8 cellular contexts compared by ENCODE assay signal in genomic region chr15:76336254-76337046, GRCh38. TPM values are rescaled to one million over a fixed set of nuclear protein-coding genes. Genes with fewer than 3 reads are reported as not detected.
DNase-seq lines count a peak whose midpoint lies in the region; ATAC-seq, FAIRE-seq and TF ChIP-seq lines count a peak whose summit lies in the region.

ISL2 (plus strand) TSS chr15:76336773; CDS start chr15:76336884, 111 bp downstream.

- peak within 1 kb of the TSS; percentile 54 for H3K27ac ChIP-seq in CD8-positive, alpha-beta memory T cell (ENCODE audit: low read depth, low read length)
- H3K27ac ChIP-seq in SK-N-MC (peak within 1 kb of the TSS; percentile 57), kidney (ENCODE audit: low read depth in 2 of 2, low read length in 2 of 2) (no peak within 1 kb of the TSS)

- FAIRE-seq in kidney (lab: Jason Lieb, UNC) = no peak

- H3K9me3 ChIP-seq in CD8-positive, alpha-beta memory T cell (ENCODE audit: low read length) = no peaks in the 10 kb centered on the region
- H3K9me3 ChIP-seq in SK-N-MC (ENCODE audit: low read depth, low read length) = no peaks in the 10 kb centered on the region
- no peaks in the 10 kb centered on the region for H3K9me3 ChIP-seq in kidney (ENCODE audit: control insufficient read depth in 1 of 2, low read length in 2 of 2)

- no peak for TF ChIP-seq CTCF in brain (conservative IDR thresholded peaks at IDR 0.05)
- no peak for TF ChIP-seq CTCF in kidney (IDR thresholded peaks at IDR 0.05; ENCODE audit: borderline replicate concordance, extremely low read depth, insufficient read depth)

- ATAC-seq in GM19438 (IDR thresholded peaks at IDR 0.05; ENCODE audit: low read depth, unreplicated experiment) = peak; percentile 43

- CTCF ChIA-PET in CD8-positive, alpha-beta memory T cell (lab: Charles Lee) = interaction anchor here (1.2 kb wide), 1 partner anchor 9 kb away, joined by 7 read pairs; no protein-coding TSS in a partner anchor

- peaks cover 0 to 1% (median 0%) of the 10 kb centered on the region in 3 donors for H3K36me3 Mint-ChIP-seq in CD8-positive, alpha-beta memory T cell
- no peaks in the 10 kb centered on the region for H3K36me3 Mint-ChIP-seq in brain

- intact Hi-C loops in kidney (cut with DNase I) = loop anchor here (10.0 kb wide), 1 partner anchor 142 kb away; no protein-coding TSS in a partner anchor

- DNase-seq in CD8-positive, alpha-beta memory T cell = peak in 4 of 5 donors; percentile 12 to 54 (median 46)
- DNase-seq in HPDE6-E6E7 (ENCODE audit: extremely low spot score) (peak; percentile 69), SK-N-MC (ENCODE audit: low read depth, low spot score) (peak; percentile 24), kidney (peak; percentile 83), NCI-H2196 (lab: John Stamatoyannopoulos, UW; ENCODE audit: unreplicated experiment) (no peak)
- DNase-seq in stimulated activated CD4-positive, alpha-beta T cell treated with anti-CD3 and anti-CD28 coated beads, Interleukin-15, amount 100 ng/mL, for 24 hours = peak; percentile 89

- H3K9me3 Mint-ChIP-seq in CD8-positive, alpha-beta memory T cell = peaks cover 0 to 6% (median 2%) of the 10 kb centered on the region in 5 donors
- H3K9me3 Mint-ChIP-seq in brain = peaks cover 0 to 8% (median 5%) of the 10 kb centered on the region in 5 experiments

- H3K27me3 Mint-ChIP-seq in CD8-positive, alpha-beta memory T cell = peaks cover 79 to 80% of the 10 kb centered on the region in 2 donors
- peaks cover 93% of the 10 kb centered on the region for H3K27me3 Mint-ChIP-seq in brain

- peak within 1 kb of the TSS in 7 of 8 donors; percentile 1 to 72 (median 32) for H3K27ac Mint-ChIP-seq in CD8-positive, alpha-beta memory T cell
- peak within 1 kb of the TSS; percentile 13 to 80 (median 76) for H3K27ac Mint-ChIP-seq in brain

- no peaks in the 10 kb centered on the region for H3K36me3 ChIP-seq in CD8-positive, alpha-beta memory T cell (ENCODE audit: insufficient read depth, low read length)
- peaks cover 5% of the 10 kb centered on the region; the same call in 1 of the 2 replicates for H3K36me3 ChIP-seq in SK-N-MC (ENCODE audit: insufficient read depth, low read length)
- no peaks in the 10 kb centered on the region for H3K36me3 ChIP-seq in kidney (ENCODE audit: control insufficient read depth in 1 of 2, insufficient read depth in 2 of 2, low read length in 2 of 2)

- POLR2A ChIA-PET in CD8-positive, alpha-beta memory T cell (lab: Charles Lee) = interaction anchor here (1.5 kb wide), 1 partner anchor 9 kb away, joined by 6 read pairs; no protein-coding TSS in a partner anchor

- peaks cover 58% of the 10 kb centered on the region for H3K27me3 ChIP-seq in CD8-positive, alpha-beta memory T cell (ENCODE audit: insufficient read depth, low read length, poor library complexity, severe bottlenecking)

- H3K4me3 Mint-ChIP-seq in CD8-positive, alpha-beta memory T cell = peak within 1 kb of the TSS; percentile 72 to 91 (median 81)
- peak within 1 kb of the TSS; percentile 77 to 85 (median 84) for H3K4me3 Mint-ChIP-seq in brain

- peak within 1 kb of the TSS; percentile 77 for H3K9ac ChIP-seq in SK-N-MC (ENCODE audit: insufficient read length)
- no peak within 1 kb of the TSS for H3K9ac ChIP-seq in kidney (ENCODE audit: low read length in 2 of 2)

- peaks cover 47 to 59% (median 57%) of the 10 kb centered on the region in 3 donors for H3K4me1 Mint-ChIP-seq in CD8-positive, alpha-beta memory T cell
- H3K4me1 Mint-ChIP-seq in brain = peaks cover 50% of the 10 kb centered on the region

- H3K4me3 ChIP-seq in CD8-positive, alpha-beta memory T cell (ENCODE audit: low read length) = peak within 1 kb of the TSS; percentile 16
- H3K4me3 ChIP-seq in SK-N-MC = peak within 1 kb of the TSS; percentile 94
- H3K4me3 ChIP-seq in kidney (ENCODE audit: low read length in 2 of 2) = no peak within 1 kb of the TSS

- H3K4me1 ChIP-seq in CD8-positive, alpha-beta memory T cell (ENCODE audit: insufficient read depth, low read length) = peaks cover 49% of the 10 kb centered on the region
- H3K4me1 ChIP-seq in kidney (ENCODE audit: control insufficient read depth in 1 of 2, insufficient read depth in 1 of 2, low read depth in 1 of 2, low read length in 2 of 2) = peaks cover 3 to 22% of the 10 kb centered on the region in 2 donors

RNA-seq across cellular contexts. Expression of gene ISL2, which starts in this region (rescaled TPM):
- under 1 TPM; 0.15 to 0.22 TPM for total RNA-seq in CD8-positive, alpha-beta memory T cell
- not detected for polyA plus RNA-seq in CD8-positive, alpha-beta memory T cell
- 4.7 TPM for polyA plus RNA-seq in brain (ENCODE audit: insufficient read depth, low read depth, low replicate concordance)
- total RNA-seq in kidney = 0.44 TPM
- polyA plus RNA-seq in kidney (ENCODE audit: insufficient read depth, low read depth, low replicate concordance) = not detected

Comparison
In these comparisons a context has a peak if more than half of its experiments do, and no peak if none do; other contexts are left out.
1. Peak in DNase-seq, H3K4me3 ChIP-seq and H3K27ac ChIP-seq in CD8-positive, alpha-beta memory T cell; RNA of the gene not detected or under 1 TPM.
2. Peak in DNase-seq in kidney; RNA of the gene not detected or under 1 TPM.